In genomic region chr5:125446986-125447385, GRCh38 we compare ENCODE assay signal across 22 cellular contexts.
A peak's percentile ranks its signal among the peaks of the same experiment; 100 is the strongest.
DNase-seq lines count a peak whose midpoint lies in the region; ATAC-seq, FAIRE-seq and TF ChIP-seq lines count a peak whose summit lies in the region.
"Had no signal": no experiment of that assay in that cellular context is flagged by ENCODE, and none has a peak within 500 bp of the region (broad histone marks: within the 10 kb centered on the region; RNA-seq: fewer than 3 reads in every experiment).

No MANE protein-coding gene starts in this region.

- no peak overlapping the region for H2BK120ac ChIP-seq in mesendoderm (ENCODE audit: low read depth, low read length)

- no peak overlapping the region for H3K23ac ChIP-seq in mesendoderm (ENCODE audit: low read length)

- no peak overlapping the region for H2BK15ac ChIP-seq in mesendoderm (replicated peaks; ENCODE audit: low read depth)

- in situ Hi-C loops in Panc1 (cut with HindIII; ENCODE audit: low pct_unique_long_range_greater_than_20kb, low sequenced_read_pairs), result no loop called here

- H3K36me3 ChIP-seq in Panc1 (ENCODE audit: control insufficient read depth, insufficient read depth, low read length) (no peaks in the 10 kb centered on the region), endothelial cell of umbilical vein (ENCODE audit: control insufficient read depth in 2 of 2, extremely low read depth in 1 of 2, insufficient read depth in 2 of 2, low read length in 2 of 2) (no peaks in the 10 kb centered on the region), mesendoderm (ENCODE audit: control insufficient read depth, insufficient read depth, low read length) (no peaks in the 10 kb centered on the region)
- H3K36me3 ChIP-seq: colonic mucosa, SJCRH30 had no signal

- H3K27me3 ChIP-seq in Panc1 (ENCODE audit: control insufficient read depth, insufficient read depth, low read length), result no peaks in the 10 kb centered on the region
- H3K27me3 ChIP-seq in endothelial cell of umbilical vein (ENCODE audit: control insufficient read depth in 2 of 2, insufficient read depth in 2 of 2, low read length in 2 of 2), result no peaks in the 10 kb centered on the region
- no peaks in the 10 kb centered on the region for H3K27me3 ChIP-seq in mesendoderm (ENCODE audit: insufficient read depth, low read length, poor library complexity)
- H3K27me3 ChIP-seq: colonic mucosa, SJCRH30 had no signal

- H3K27ac ChIP-seq in Panc1 (ENCODE audit: low read length), result peak overlapping the region; percentile 73
- no peak overlapping the region for H3K27ac ChIP-seq in endothelial cell of umbilical vein (ENCODE audit: insufficient read depth, low read depth, low read length)
- H3K27ac ChIP-seq in mesendoderm (ENCODE audit: low read depth, low read length), result no peak overlapping the region
- H3K27ac ChIP-seq: colonic mucosa, GM23248, SJCRH30 had no signal

- no peaks in the 10 kb centered on the region for H3K9me1 ChIP-seq in endothelial cell of umbilical vein (replicated peaks; ENCODE audit: control insufficient read depth, extremely low read depth, insufficient read depth, low read length)

- no peak overlapping the region for H2AK5ac ChIP-seq in mesendoderm (ENCODE audit: low read length)

- no peaks in the 10 kb centered on the region for H3K79me1 ChIP-seq in mesendoderm (ENCODE audit: low read length)

- no peak overlapping the region for H3K56ac ChIP-seq in mesendoderm (ENCODE audit: low read length)

- POLR2A ChIA-PET in Panc1 (lab: Charles Lee) (no interaction called here), endothelial cell of umbilical vein (lab: Charles Lee) (no interaction called here)

- H3K18ac ChIP-seq in mesendoderm (ENCODE audit: low read length), result no peak overlapping the region

- no peak overlapping the region for H3K4ac ChIP-seq in mesendoderm (ENCODE audit: low read depth, low read length)

- no peak for TF ChIP-seq CTCF in Panc1 (IDR thresholded peaks at IDR 0.05)
- no peak for TF ChIP-seq CTCF in endothelial cell of umbilical vein (IDR thresholded peaks at IDR 0.05; ENCODE audit: extremely low read depth in 1 of 2, insufficient read depth in 1 of 2, low read depth in 1 of 2, low read length in 2 of 2)

- no peak overlapping the region for H2BK5ac ChIP-seq in mesendoderm (ENCODE audit: low read length)

- H4K20me1 ChIP-seq in endothelial cell of umbilical vein (replicated peaks; ENCODE audit: control insufficient read depth, extremely low read depth, insufficient read depth, low read length), result no peaks in the 10 kb centered on the region

- no peak for FAIRE-seq in endothelial cell of umbilical vein (lab: Jason Lieb, UNC)

- intact Hi-C loops in Panc1 (cut with micrococcal nuclease; ENCODE audit: unreplicated experiment), result no loop called here
- intact Hi-C loops in endothelial cell of umbilical vein (cut with micrococcal nuclease), result no loop called here

- H3K4me3 ChIP-seq in Panc1 (ENCODE audit: low read depth in 2 of 2, low read length in 2 of 2) (no peak overlapping the region), endothelial cell of umbilical vein (replicated peaks in 1 of 3; ENCODE audit: insufficient read depth in 1 of 3, low read depth in 1 of 3, low read length in 3 of 3) (no peak overlapping the region), mesendoderm (ENCODE audit: low read length) (no peak overlapping the region)
- H3K4me3 ChIP-seq: colonic mucosa, GM23248, SJCRH30 had no signal

- H3K4me1 ChIP-seq in Panc1 (ENCODE audit: control insufficient read depth, insufficient read depth, low read length), result peaks cover 9% of the 10 kb centered on the region
- no peaks in the 10 kb centered on the region for H3K4me1 ChIP-seq in endothelial cell of umbilical vein (ENCODE audit: control insufficient read depth, extremely low read depth, insufficient read depth, low read length)
- no peaks in the 10 kb centered on the region for H3K4me1 ChIP-seq in mesendoderm (ENCODE audit: control insufficient read depth, low read depth, low read length)
- H3K4me1 ChIP-seq: colonic mucosa, SJCRH30 had no signal

- H4K8ac ChIP-seq in mesendoderm (ENCODE audit: low read depth, low read length), result no peak overlapping the region

- H3K79me2 ChIP-seq in endothelial cell of umbilical vein (ENCODE audit: control insufficient read depth, insufficient read depth, low read length), result no peaks in the 10 kb centered on the region
- H3K79me2 ChIP-seq in mesendoderm (ENCODE audit: control insufficient read depth, insufficient read depth, low read length), result no peaks in the 10 kb centered on the region

- dilution Hi-C loops in endothelial cell of umbilical vein (cut with MboI; ENCODE audit: extremely low pct_ligation_motif_present, low sequenced_read_pairs), result no loop called here

- H3K9me3 ChIP-seq in Panc1 (ENCODE audit: control insufficient read depth, insufficient read depth, low read depth, low read length) (0 out of 2 replicates have a peak, but pooled peaks cover 2% of the 10 kb centered on the region), endothelial cell of umbilical vein (replicated peaks; ENCODE audit: control insufficient read depth, insufficient read depth, low read length) (no peaks in the 10 kb centered on the region)
- H3K9me3 ChIP-seq: colonic mucosa, SJCRH30 had no signal

- no peak overlapping the region for H4K5ac ChIP-seq in mesendoderm (ENCODE audit: low read length)

- H3K9ac ChIP-seq in endothelial cell of umbilical vein (replicated peaks; ENCODE audit: extremely low read depth, insufficient read depth, low read length), result no peak overlapping the region
- no peak overlapping the region for H3K9ac ChIP-seq in mesendoderm (ENCODE audit: low read length)
- H3K9ac ChIP-seq: GM23248 had no signal

- H2AFZ ChIP-seq in endothelial cell of umbilical vein (ENCODE audit: low read depth, low read length), result no peak overlapping the region
- H2AFZ ChIP-seq: GM23248 had no signal

- ATAC-seq in Panc1 (peak; percentile 62; the same call in 1 of the 2 replicates), HG02571 (IDR thresholded peaks at IDR 0.05; ENCODE audit: unreplicated experiment) (no peak), GM19395 (IDR thresholded peaks at IDR 0.05; ENCODE audit: unreplicated experiment) (no peak)
- ATAC-seq: left ventricle myocardium superior; stimulated activated effector memory CD8-positive, alpha-beta T cell treated with anti-CD3 and anti-CD28 coated beads, Interleukin-12 subunit alpha, Interleukin-12 subunit beta, amount 100 ng/mL, for 72 hours had no signal

- no CpG with 5 or more reads among the region's 3 CpGs for WGBS in mesendoderm (ENCODE audit: extremely low coverage, insufficient coverage, low lambda C conversion rate)

- H3K4me2 ChIP-seq in endothelial cell of umbilical vein (ENCODE audit: insufficient read depth, low read length), result no peak overlapping the region
- no peak overlapping the region for H3K4me2 ChIP-seq in mesendoderm (ENCODE audit: low read length)

- peak; percentile 73 for DNase-seq in HCEC 1CT
- no peak for DNase-seq in Panc1 (ENCODE audit: low read depth, low spot score)
- DNase-seq in endothelial cell of umbilical vein (ENCODE audit: low read depth, low spot score), result peak; percentile 21
- DNase-seq in non-pigmented ciliary epithelial cell (ENCODE audit: low read depth), result peak; percentile 74
- DNase-seq in midbrain (lab: John Stamatoyannopoulos, UW), result no peak
- DNase-seq in mesendoderm, result no peak
- DNase-seq: activated B cell treated with CpG ODN at 0.5 μM for 24 hours; activated CD4-positive, alpha-beta memory T cell treated with anti-CD3 and anti-CD28 coated beads, Interleukin-2, amount 10 ng/mL, durations not matched to agents 7 days and 5 days; amygdala; colonic mucosa; COR-L47; GM23248; head of caudate nucleus; left ventricle myocardium superior; NCI-H1417; NCI-H524; SJCRH30; stimulated activated CD4-positive, alpha-beta T cell treated with anti-CD3 and anti-CD28 coated beads, Interleukin-15, amount 100 ng/mL, for 24 hours; T-helper 2 cell had no signal

- BruUV-seq in Panc1 (replicated peaks; lab: Mats Ljungman, UMichigan) (no TSS peak), endothelial cell of umbilical vein (replicated peaks; lab: Mats Ljungman, UMichigan) (no TSS peak)

- TF ChIP-seq POLR2A in endothelial cell of umbilical vein (IDR thresholded peaks at IDR 0.05; ENCODE audit: low read depth, low read length), result no peak

- CTCF ChIA-PET in Panc1 (lab: Charles Lee) (interaction anchor here (1.0 kb wide), 1 partner anchor 389 kb away, joined by 4 read pairs; no protein-coding TSS in a partner anchor), endothelial cell of umbilical vein (lab: Charles Lee) (no interaction called here)

TF ChIP-seq in endothelial cell of umbilical vein, 7 proteins besides CTCF, POLR2A, EP300 and RAD21:
- no peak for TF ChIP-seq GATA2 (IDR thresholded peaks at IDR 0.05; ENCODE audit: insufficient read depth, insufficient read length, low read depth, low read length)
- TF ChIP-seq POLR2AphosphoS5 (IDR thresholded peaks at IDR 0.05; ENCODE audit: insufficient read depth, low read depth, low read length), result no peak
- no peak for TF ChIP-seq MAX (IDR thresholded peaks at IDR 0.05; ENCODE audit: insufficient read depth, insufficient read length)

Comparison
In these comparisons a context has a peak if more than half of its experiments do, and no peak if none do; other contexts are left out.
1. DNase-seq: peak in HCEC 1CT (single experiment), endothelial cell of umbilical vein (single experiment) and non-pigmented ciliary epithelial cell (single experiment); none in Panc1 (single experiment), midbrain (single experiment) and mesendoderm (single experiment).